In the genomic region with DNA sequence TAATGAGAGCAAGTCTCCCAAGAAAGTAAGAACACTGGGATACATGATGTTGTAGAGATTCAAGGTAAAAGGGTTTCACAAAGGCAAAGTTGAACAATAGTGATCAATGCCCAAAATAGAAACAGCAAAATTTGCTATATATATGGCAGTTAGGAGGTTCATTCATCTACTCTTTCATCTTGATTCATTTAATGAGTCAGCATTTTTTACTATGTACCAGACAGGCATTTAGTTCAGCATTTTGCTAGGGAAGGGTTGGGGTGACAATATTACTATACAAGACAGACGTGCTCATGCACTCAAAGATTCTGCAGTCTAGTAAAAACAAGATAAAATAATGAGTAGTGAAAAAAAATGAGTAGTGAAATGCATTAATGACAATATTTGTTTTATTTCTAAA, we compare ENCODE assay signal across 9 cellular contexts.
"Had no signal": no experiment of that assay in that cellular context is flagged by ENCODE, and none has a peak within 500 bp of the region (broad histone marks: within the 10 kb centered on the region; RNA-seq: fewer than 3 reads in every experiment).

No MANE protein-coding gene starts in this region.

- H2AFZ ChIP-seq: GM23338 had no signal

- H3K9me3 ChIP-seq: HAP-1 had no signal

- H3K4me3 ChIP-seq: GM23338, HAP-1 had no signal

- H3K9ac ChIP-seq: KMS-11 had no signal

- H3K4me1 Mint-ChIP-seq: GM23338 had no signal

- H3K4me2 ChIP-seq: GM23338, KMS-11 had no signal

- DNase-seq: H7, HFFc6, Karpas-422, KBM-7 had no signal

- H3K4me3 Mint-ChIP-seq: GM23338, HFFc6 had no signal

- H3K9me3 Mint-ChIP-seq: GM23338 had no signal

- H3K27ac Mint-ChIP-seq: GM23338, HFFc6 had no signal

- ATAC-seq: GM23338, HCT116 had no signal

- H3K27ac ChIP-seq: HL-60, KMS-11 had no signal

- H3K4me1 ChIP-seq: HAP-1 had no signal

- H3K36me3 ChIP-seq: HAP-1 had no signal
